ENCODE assay signal across 20 cellular contexts in the genomic region with DNA sequence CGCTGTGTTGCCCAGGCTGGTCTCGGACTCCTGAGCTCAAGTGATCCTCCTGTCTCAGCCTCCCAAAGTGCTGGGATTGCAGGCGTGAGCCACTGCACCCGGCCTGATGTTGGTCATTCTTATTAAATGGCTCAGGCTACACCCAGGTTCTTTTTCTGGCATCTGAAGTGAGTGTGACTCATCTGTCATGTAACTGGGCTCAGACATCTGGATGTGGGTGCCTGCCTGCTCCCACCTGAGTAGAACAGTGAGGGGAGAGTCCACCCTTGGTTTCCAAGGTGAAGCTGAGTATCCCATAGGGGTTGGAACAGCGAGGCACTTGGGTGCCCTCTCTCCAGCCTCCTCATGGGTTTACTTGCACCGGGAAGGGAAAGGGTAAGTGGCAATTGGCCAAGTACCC. TPM values are rescaled to one million over a fixed set of nuclear protein-coding genes. Genes with fewer than 3 reads are reported as not detected.
DNase-seq lines count a peak whose midpoint lies in the region; ATAC-seq, FAIRE-seq and TF ChIP-seq lines count a peak whose summit lies in the region.
"Had no signal": no experiment of that assay in that cellular context is flagged by ENCODE, and none has a peak within 500 bp of the region (broad histone marks: within the 10 kb centered on the region; RNA-seq: fewer than 3 reads in every experiment).

No MANE protein-coding gene starts in this region.

- no peak overlapping the region for H3K4me2 ChIP-seq in astrocyte (ENCODE audit: low read length)

- H3K4me3 ChIP-seq in astrocyte (ENCODE audit: insufficient read depth, low read depth, low read length): no peak overlapping the region
- H3K4me3 ChIP-seq: MG63 had no signal

- peaks cover 20% of the 10 kb centered on the region for H3K27me3 Mint-ChIP-seq in astrocyte (ENCODE audit: low read depth, unreplicated experiment)
- H3K27me3 Mint-ChIP-seq in activated CD4-positive, alpha-beta memory T cell treated with anti-CD3 and anti-CD28 coated beads, Interleukin-2, amount 10 ng/mL, durations not matched to agents 7 days and 5 days: peaks cover 40% of the 10 kb centered on the region

- no peaks in the 10 kb centered on the region for H3K9me3 Mint-ChIP-seq in astrocyte (ENCODE audit: unreplicated experiment)
- H3K9me3 Mint-ChIP-seq in activated CD4-positive, alpha-beta memory T cell treated with anti-CD3 and anti-CD28 coated beads, Interleukin-2, amount 10 ng/mL, durations not matched to agents 7 days and 5 days: no peaks in the 10 kb centered on the region
- H3K9me3 Mint-ChIP-seq: CD4-positive, alpha-beta T cell had no signal

- DNase-seq in EH (ENCODE audit: low read depth): peak; percentile 18
- DNase-seq in LHCN-M2 (ENCODE audit: low read depth): peak; percentile 9
- DNase-seq in astrocyte (ENCODE audit: low read depth): peak; percentile 8
- peak; percentile 27 for DNase-seq in kidney tubule cell (ENCODE audit: low spot score)
- no peak for DNase-seq in DMS153 (lab: John Stamatoyannopoulos, UW)
- DNase-seq in activated CD4-positive, alpha-beta memory T cell treated with anti-CD3 and anti-CD28 coated beads, Interleukin-2, amount 10 ng/mL, durations not matched to agents 7 days and 5 days: no peak
- DNase-seq in D341Med (ENCODE audit: low spot score): no peak
- DNase-seq: BE2C; CD4-positive, alpha-beta T cell; DMS79 treated with DMSO at 0.1 percent for 48 hours; HCEC 1CT; KG1; MG63; NCI-H1092; NCI-H146; NCI-H2081 treated with DMSO at 0.1 percent for 48 hours; NCI-H510A; NCI-H82; T-helper 17 cell had no signal

- POLR2A ChIA-PET in activated CD4-positive, alpha-beta memory T cell treated with anti-CD3 and anti-CD28 coated beads, Interleukin-2, amount 10 ng/mL, durations not matched to agents 7 days and 5 days (lab: Charles Lee): no interaction called here

- peaks cover 13% of the 10 kb centered on the region for H3K4me1 Mint-ChIP-seq in astrocyte (ENCODE audit: low read depth, unreplicated experiment)
- peaks cover 8% of the 10 kb centered on the region for H3K4me1 Mint-ChIP-seq in activated CD4-positive, alpha-beta memory T cell treated with anti-CD3 and anti-CD28 coated beads, Interleukin-2, amount 10 ng/mL, durations not matched to agents 7 days and 5 days

- no peaks in the 10 kb centered on the region for H4K20me1 ChIP-seq in astrocyte (ENCODE audit: insufficient read depth, low read length)

- H3K36me3 Mint-ChIP-seq in astrocyte (ENCODE audit: low read depth, unreplicated experiment): no peaks in the 10 kb centered on the region
- H3K36me3 Mint-ChIP-seq in activated CD4-positive, alpha-beta memory T cell treated with anti-CD3 and anti-CD28 coated beads, Interleukin-2, amount 10 ng/mL, durations not matched to agents 7 days and 5 days (ENCODE audit: low read depth): no peaks in the 10 kb centered on the region

- H3K9me3 ChIP-seq in astrocyte (ENCODE audit: insufficient read depth, low read depth, low read length): no peaks in the 10 kb centered on the region
- H3K9me3 ChIP-seq: BE2C, MG63 had no signal

- H3K79me2 ChIP-seq in astrocyte (ENCODE audit: insufficient read depth, low read length): no peaks in the 10 kb centered on the region

- no peak overlapping the region for H3K27ac Mint-ChIP-seq in astrocyte (ENCODE audit: unreplicated experiment)
- H3K27ac Mint-ChIP-seq in activated CD4-positive, alpha-beta memory T cell treated with anti-CD3 and anti-CD28 coated beads, Interleukin-2, amount 10 ng/mL, durations not matched to agents 7 days and 5 days: no peak overlapping the region
- H3K27ac Mint-ChIP-seq: CD4-positive, alpha-beta T cell; T-helper 17 cell had no signal

- peaks cover 8% of the 10 kb centered on the region for H3K4me1 ChIP-seq in astrocyte (ENCODE audit: insufficient read depth, low read length)
- H3K4me1 ChIP-seq: BE2C had no signal

- no peak for TF ChIP-seq CTCF in astrocyte (IDR thresholded peaks at IDR 0.05; ENCODE audit: insufficient read depth, low read depth, low read length)

- H2AFZ ChIP-seq in astrocyte (ENCODE audit: low read depth, low read length): no peak overlapping the region

- H3K9ac ChIP-seq in astrocyte (ENCODE audit: low read length): no peak overlapping the region

- CTCF ChIA-PET in activated CD4-positive, alpha-beta memory T cell treated with anti-CD3 and anti-CD28 coated beads, Interleukin-2, amount 10 ng/mL, durations not matched to agents 7 days and 5 days (lab: Charles Lee): no interaction called here

- no peak overlapping the region for H3K27ac ChIP-seq in astrocyte (ENCODE audit: low read depth, low read length)

- H3K27me3 ChIP-seq in astrocyte (ENCODE audit: insufficient read depth, low read length): peaks cover 6% of the 10 kb centered on the region
- H3K27me3 ChIP-seq: BE2C, MG63 had no signal

- H3K36me3 ChIP-seq in astrocyte (ENCODE audit: insufficient read depth, low read length): no peaks in the 10 kb centered on the region
- H3K36me3 ChIP-seq: BE2C, MG63 had no signal

- FAIRE-seq in astrocyte (lab: Jason Lieb, UNC): no peak

- no peak overlapping the region for H3K4me3 Mint-ChIP-seq in astrocyte (ENCODE audit: unreplicated experiment)
- H3K4me3 Mint-ChIP-seq in activated CD4-positive, alpha-beta memory T cell treated with anti-CD3 and anti-CD28 coated beads, Interleukin-2, amount 10 ng/mL, durations not matched to agents 7 days and 5 days: no peak overlapping the region
- H3K4me3 Mint-ChIP-seq: CD4-positive, alpha-beta T cell; T-helper 17 cell had no signal

- ATAC-seq in GM19467 (IDR thresholded peaks at IDR 0.05; ENCODE audit: unreplicated experiment): no peak
- ATAC-seq: T-helper 17 cell had no signal

RNA-seq across cellular contexts. Expression of a gene that starts 36.7 kb away (rescaled TPM):
- total RNA-seq in LHCN-M2 (2014; rRNA removed): 455 and 528 TPM in 2 replicates
- polyA plus RNA-seq in LHCN-M2 (2012): 244 TPM
- 147 and 168 TPM in 2 replicates for total RNA-seq in astrocyte
- total RNA-seq in activated CD4-positive, alpha-beta memory T cell treated with anti-CD3 and anti-CD28 coated beads, Interleukin-2, amount 10 ng/mL, durations not matched to agents 7 days and 5 days: 100 to 1,000 TPM; 189 to 196 TPM

RNA-seq across cellular contexts. Expression of a gene that starts 58.8 kb away (rescaled TPM):
- total RNA-seq in LHCN-M2 (2014; rRNA removed) (14.8 and 19.5 TPM in 2 replicates), astrocyte (5.3 and 5.9 TPM in 2 replicates)
- 12.6 TPM for polyA plus RNA-seq in LHCN-M2 (2012)
- total RNA-seq in activated CD4-positive, alpha-beta memory T cell treated with anti-CD3 and anti-CD28 coated beads, Interleukin-2, amount 10 ng/mL, durations not matched to agents 7 days and 5 days: 10 to 100 TPM; 10.1 to 12.9 TPM

Comparison
In these comparisons a context has a peak if more than half of its experiments do, and no peak if none do; other contexts are left out.
1. DNase-seq: peak in EH (single experiment), LHCN-M2 (single experiment), astrocyte (single experiment) and kidney tubule cell (single experiment); none in DMS153 (single experiment), activated CD4-positive, alpha-beta memory T cell treated with anti-CD3 and anti-CD28 coated beads, Interleukin-2, amount 10 ng/mL, durations not matched to agents 7 days and 5 days (single experiment) and D341Med (single experiment).